In genomic region chr19:7258042-7258839, GRCh38 we compare ENCODE assay signal across 22 cellular contexts.
"Had no signal": no experiment of that assay in that cellular context is flagged by ENCODE, and none has a peak within 500 bp of the region (broad histone marks: within the 10 kb centered on the region; RNA-seq: fewer than 3 reads in every experiment).

No MANE protein-coding gene starts in this region.

- H3K9me3 Mint-ChIP-seq: activated B cell treated with CpG ODN at 0.5 μM for 24 hours; activated CD4-positive, alpha-beta memory T cell treated with anti-CD3 and anti-CD28 coated beads for 36 hours; activated naive CD8-positive, alpha-beta T cell treated with anti-CD3 and anti-CD28 coated beads for 36 hours; activated T-helper 1 cell treated with anti-CD3 and anti-CD28 coated beads, Interleukin-12 subunit alpha, Interleukin-12 subunit beta, Interleukin-2, Interleukin-4 antibody, amounts not matched to agents 30 ng/mL and 10 ng/mL and 1 ng/mL, durations not matched to agents 14 hours and 24 hours and 36 hours; endodermal cell; stimulated activated memory B cell treated with anti-CD40 and anti-IgM and Interleukin-4, amounts not matched to agents 10 μg/mL and 1 μg/mL and 100 μg/mL, for 72 hours; T-helper 2 cell treated with Interferon-gamma antibody and Interleukin-4, amounts not matched to agents 5 μg/mL and 100 μg/mL, for 36 hours had no signal

- H3K27me3 ChIP-seq: left lung, thyroid gland had no signal

- H3K9me3 ChIP-seq: left lung, thyroid gland had no signal

- H3K27me3 Mint-ChIP-seq: activated B cell treated with CpG ODN at 0.5 μM for 24 hours; activated CD4-positive, alpha-beta memory T cell treated with anti-CD3 and anti-CD28 coated beads for 36 hours; activated naive CD8-positive, alpha-beta T cell treated with anti-CD3 and anti-CD28 coated beads for 36 hours; stimulated activated memory B cell treated with anti-CD40 and anti-IgM and Interleukin-4, amounts not matched to agents 10 μg/mL and 1 μg/mL and 100 μg/mL, for 72 hours had no signal

- H3K4me1 Mint-ChIP-seq: activated B cell treated with CpG ODN at 0.5 μM for 24 hours; activated naive CD8-positive, alpha-beta T cell treated with anti-CD3 and anti-CD28 coated beads for 36 hours had no signal

- H3K27ac ChIP-seq: epithelial cell of prostate, left lung, thyroid gland had no signal

- FAIRE-seq: colon, TTC549, urothelium cell line had no signal

- ATAC-seq: sciatic nerve; stimulated activated memory B cell treated with anti-CD40 and anti-IgM and Interleukin-4, amounts not matched to agents 10 μg/mL and 1 μg/mL and 100 μg/mL, for 72 hours had no signal

- H3K27ac Mint-ChIP-seq: activated B cell treated with CpG ODN at 0.5 μM for 24 hours; activated CD4-positive, alpha-beta memory T cell treated with anti-CD3 and anti-CD28 coated beads for 36 hours; activated naive CD8-positive, alpha-beta T cell treated with anti-CD3 and anti-CD28 coated beads for 36 hours; activated T-helper 1 cell treated with anti-CD3 and anti-CD28 coated beads, Interleukin-12 subunit alpha, Interleukin-12 subunit beta, Interleukin-2, Interleukin-4 antibody, amounts not matched to agents 30 ng/mL and 10 ng/mL and 1 ng/mL, durations not matched to agents 14 hours and 24 hours and 36 hours; endodermal cell; stimulated activated memory B cell treated with anti-CD40 and anti-IgM and Interleukin-4, amounts not matched to agents 10 μg/mL and 1 μg/mL and 100 μg/mL, for 72 hours; T-helper 2 cell treated with Interferon-gamma antibody and Interleukin-4, amounts not matched to agents 5 μg/mL and 100 μg/mL, for 36 hours had no signal

- H3K4me3 ChIP-seq: left lung, thyroid gland had no signal

- H3K36me3 ChIP-seq: left lung, thyroid gland had no signal

- H3K4me3 Mint-ChIP-seq: activated B cell treated with CpG ODN at 0.5 μM for 24 hours; activated CD4-positive, alpha-beta memory T cell treated with anti-CD3 and anti-CD28 coated beads for 36 hours; activated naive CD8-positive, alpha-beta T cell treated with anti-CD3 and anti-CD28 coated beads for 36 hours; activated T-helper 1 cell treated with anti-CD3 and anti-CD28 coated beads, Interleukin-12 subunit alpha, Interleukin-12 subunit beta, Interleukin-2, Interleukin-4 antibody, amounts not matched to agents 30 ng/mL and 10 ng/mL and 1 ng/mL, durations not matched to agents 14 hours and 24 hours and 36 hours; endodermal cell; stimulated activated memory B cell treated with anti-CD40 and anti-IgM and Interleukin-4, amounts not matched to agents 10 μg/mL and 1 μg/mL and 100 μg/mL, for 72 hours; T-helper 2 cell treated with Interferon-gamma antibody and Interleukin-4, amounts not matched to agents 5 μg/mL and 100 μg/mL, for 36 hours had no signal

- H3K36me3 Mint-ChIP-seq: activated CD4-positive, alpha-beta memory T cell treated with anti-CD3 and anti-CD28 coated beads for 36 hours; activated naive CD8-positive, alpha-beta T cell treated with anti-CD3 and anti-CD28 coated beads for 36 hours; stimulated activated memory B cell treated with anti-CD40 and anti-IgM and Interleukin-4, amounts not matched to agents 10 μg/mL and 1 μg/mL and 100 μg/mL, for 72 hours had no signal

- DNase-seq: activated B cell treated with CpG ODN at 0.5 μM for 24 hours; activated CD4-positive, alpha-beta memory T cell treated with anti-CD3 and anti-CD28 coated beads for 36 hours; activated CD4-positive, alpha-beta T cell treated with anti-CD3 and anti-CD28 coated beads for 4 hours; activated naive CD4-positive, alpha-beta T cell; activated naive CD8-positive, alpha-beta T cell treated with anti-CD3 and anti-CD28 coated beads for 36 hours; activated T-cell treated with anti-CD3 and anti-CD28 coated beads for 4 hours; amygdala; central memory CD4-positive, alpha-beta T cell; endodermal cell; foreskin fibroblast; mammary epithelial cell; stimulated activated CD4-positive, alpha-beta T cell treated with anti-CD3 and anti-CD28 coated beads, Interleukin-4, amount 100 ng/mL, for 4 hours; thyroid gland had no signal
